8 cellular contexts compared by ENCODE assay signal in genomic region chr18:48841381-48842258, GRCh38.
DNase-seq lines count a peak whose midpoint lies in the region; ATAC-seq and TF ChIP-seq lines count a peak whose summit lies in the region.

No MANE protein-coding gene starts in this region.

- H3K9me3 ChIP-seq in Caco-2, result no peaks in the 10 kb centered on the region

- peak; percentile 2 to 36 for DNase-seq in Caco-2
- DNase-seq in SK-N-DZ (ENCODE audit: low spot score), result peak; percentile 49
- peak; percentile 15 for DNase-seq in occipital lobe (lab: John Stamatoyannopoulos, UW)
- DNase-seq in NCI-H82 treated with DMSO at 0.1 percent for 48 hours (lab: John Stamatoyannopoulos, UW; ENCODE audit: unreplicated experiment), result no peak
- no peak for DNase-seq in cerebellar cortex (ENCODE audit: low spot score)

- peaks cover 14% of the 10 kb centered on the region for H3K9me3 Mint-ChIP-seq in Caco-2 (ENCODE audit: unreplicated experiment)

- CTCF ChIA-PET in Caco-2 (lab: Charles Lee), result no interaction called here

- no peaks in the 10 kb centered on the region for H3K4me1 ChIP-seq in Caco-2

- no peaks in the 10 kb centered on the region for H3K27me3 Mint-ChIP-seq in Caco-2 (ENCODE audit: insufficient read depth, unreplicated experiment)

- ATAC-seq in esophagus mucosa, result peak; percentile 7
- ATAC-seq in GM18511 (IDR thresholded peaks at IDR 0.05; ENCODE audit: unreplicated experiment), result no peak
- ATAC-seq in GM18519 (IDR thresholded peaks at IDR 0.05; ENCODE audit: low FRiP score, unreplicated experiment), result no peak

- no peak overlapping the region for H3K4me3 ChIP-seq in Caco-2 (ENCODE audit: low read depth, low read length)

- no peak overlapping the region for H3K27ac Mint-ChIP-seq in Caco-2 (ENCODE audit: unreplicated experiment)

- H3K4me1 Mint-ChIP-seq in Caco-2 (ENCODE audit: low read depth, unreplicated experiment), result peaks cover 6% of the 10 kb centered on the region

- peaks cover 13% of the 10 kb centered on the region for H3K36me3 Mint-ChIP-seq in Caco-2 (ENCODE audit: insufficient read depth, unreplicated experiment)

- intact Hi-C loops in Caco-2 (cut with micrococcal nuclease; ENCODE audit: unreplicated experiment), result no loop called here

- POLR2A ChIA-PET in Caco-2 (lab: Charles Lee), result no interaction called here

- H3K27me3 ChIP-seq in Caco-2 (replicated peaks; ENCODE audit: control insufficient read depth, insufficient read depth, low read length), result no peaks in the 10 kb centered on the region

- no peak overlapping the region for H3K4me3 Mint-ChIP-seq in Caco-2 (ENCODE audit: unreplicated experiment)

- no peaks in the 10 kb centered on the region for H3K36me3 ChIP-seq in Caco-2 (ENCODE audit: control insufficient read depth, insufficient read depth, low read length)

- BruUV-seq in Caco-2 (replicated peaks; lab: Mats Ljungman, UMichigan), result no TSS peak

- TF ChIP-seq CTCF in Caco-2 (IDR thresholded peaks at IDR 0.05; ENCODE audit: insufficient read depth in 1 of 2, low read depth in 1 of 2, low read length in 1 of 2, severe bottlenecking in 1 of 2, unreplicated experiment in 1 of 2), result no peak

Comparison
In these comparisons a context has a peak if more than half of its experiments do, and no peak if none do; other contexts are left out.
1. DNase-seq: peak in Caco-2 (2 of 2), SK-N-DZ (single experiment) and occipital lobe (single experiment); none in NCI-H82 treated with DMSO at 0.1 percent for 48 hours (single experiment) and cerebellar cortex (single experiment).